14 cellular contexts compared by ENCODE assay signal in the genomic region with DNA sequence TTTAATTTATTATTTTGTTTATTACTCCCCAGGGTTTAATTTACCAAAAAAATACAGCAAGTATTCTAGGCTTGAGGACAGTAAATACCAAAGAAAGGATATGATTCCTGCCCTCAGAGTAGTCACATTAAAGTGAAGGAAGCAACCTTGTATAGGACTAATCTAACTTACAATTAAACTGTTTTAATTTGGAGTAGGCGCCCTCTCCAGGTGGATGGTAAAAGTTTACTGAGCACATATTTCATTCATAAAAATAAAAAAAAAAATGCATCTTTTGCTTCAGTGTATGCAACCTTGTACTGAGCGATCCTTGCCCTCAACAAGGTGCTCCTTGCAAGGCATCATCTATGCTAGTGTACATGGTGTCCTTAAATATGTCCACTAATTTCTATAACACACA.
DNase-seq lines count a peak whose midpoint lies in the region; ATAC-seq and TF ChIP-seq lines count a peak whose summit lies in the region.
"Had no signal": no experiment of that assay in that cellular context is flagged by ENCODE, and none has a peak within 500 bp of the region (broad histone marks: within the 10 kb centered on the region; RNA-seq: fewer than 3 reads in every experiment).

No MANE protein-coding gene starts in this region.

- no peak overlapping the region for H3K4me3 ChIP-seq in BE2C (ENCODE audit: low read depth, low read length)
- no peak overlapping the region for H3K4me3 ChIP-seq in MG63
- H3K4me3 ChIP-seq: transverse colon had no signal

- H3K27me3 ChIP-seq in BE2C (no peaks in the 10 kb centered on the region), MG63 (no peaks in the 10 kb centered on the region)
- H3K27me3 ChIP-seq: transverse colon had no signal

- H3K36me3 ChIP-seq in BE2C, result no peaks in the 10 kb centered on the region
- H3K36me3 ChIP-seq in MG63, result no peaks in the 10 kb centered on the region
- H3K36me3 ChIP-seq: transverse colon had no signal

- DNase-seq in BE2C (peak; percentile 13), HT1080 (ENCODE audit: low read depth) (peak; percentile 1), glutamatergic neuron (no peak), sciatic nerve (ENCODE audit: low spot score) (no peak), MG63 (no peak)
- no peak for DNase-seq in activated effector memory CD4-positive, alpha-beta T cell treated with Interleukin-2 at 50 U/mL for 16 hours
- DNase-seq: activated B cell treated with CpG ODN at 0.5 μM for 24 hours; activated gamma-delta T cell treated with Interleukin-2 at 50 U/mL for 16 hours; effector memory CD4-positive, alpha-beta T cell; HCEC 1CT; NCI-H774; transverse colon had no signal

- H3K4me1 Mint-ChIP-seq in glutamatergic neuron (ENCODE audit: low read depth, unreplicated experiment), result no peaks in the 10 kb centered on the region
- H3K4me1 Mint-ChIP-seq: activated B cell treated with CpG ODN at 0.5 μM for 24 hours had no signal

- ATAC-seq in SK-N-SH treated with all-trans-retinoic acid at 6 μM for 48 hours (peak; percentile 26; the same call in 1 of the 3 replicates), sciatic nerve (no peak), GM21423 (IDR thresholded peaks at IDR 0.05; ENCODE audit: unreplicated experiment) (no peak)

- H3K4me1 ChIP-seq in BE2C, result no peaks in the 10 kb centered on the region
- H3K4me1 ChIP-seq: transverse colon had no signal

- H3K9me3 ChIP-seq in BE2C (no peaks in the 10 kb centered on the region), MG63 (no peaks in the 10 kb centered on the region)
- H3K9me3 ChIP-seq: transverse colon had no signal

- no peak overlapping the region for H3K4me3 Mint-ChIP-seq in glutamatergic neuron (ENCODE audit: unreplicated experiment)
- H3K4me3 Mint-ChIP-seq: activated B cell treated with CpG ODN at 0.5 μM for 24 hours had no signal

- H3K27me3 Mint-ChIP-seq in glutamatergic neuron (ENCODE audit: unreplicated experiment), result peaks cover 1% of the 10 kb centered on the region
- H3K27me3 Mint-ChIP-seq: activated B cell treated with CpG ODN at 0.5 μM for 24 hours had no signal

- H3K9me3 Mint-ChIP-seq in glutamatergic neuron (ENCODE audit: unreplicated experiment), result peaks cover 1% of the 10 kb centered on the region

- H3K27ac Mint-ChIP-seq in glutamatergic neuron (ENCODE audit: unreplicated experiment), result no peak overlapping the region
- H3K27ac Mint-ChIP-seq: activated B cell treated with CpG ODN at 0.5 μM for 24 hours had no signal

- TF ChIP-seq CTCF in BE2C (IDR thresholded peaks at IDR 0.05; ENCODE audit: low read depth, low read length) (peak; percentile 18; the same call in 1 of the 2 replicates), glutamatergic neuron (IDR thresholded peaks at IDR 0.05; ENCODE audit: partially characterized antibody, unreplicated experiment) (peak; percentile 11)

- no peaks in the 10 kb centered on the region for H3K36me3 Mint-ChIP-seq in glutamatergic neuron (ENCODE audit: unreplicated experiment)

- intact Hi-C loops in sciatic nerve (cut with DNase I), result no loop called here

TF ChIP-seq in SK-N-SH treated with all-trans-retinoic acid at 6 μM for 48 hours, 23 proteins besides CTCF, POLR2A, EP300 and RAD21:
- TF ChIP-seq ZNF565 (CRISPR knock-in tag; conservative IDR thresholded peaks at IDR 0.05; ENCODE audit: low read depth), result no peak
- TF ChIP-seq TOX (CRISPR knock-in tag; IDR thresholded peaks at IDR 0.05; ENCODE audit: borderline replicate concordance), result no peak
- TF ChIP-seq, protein P1, sequence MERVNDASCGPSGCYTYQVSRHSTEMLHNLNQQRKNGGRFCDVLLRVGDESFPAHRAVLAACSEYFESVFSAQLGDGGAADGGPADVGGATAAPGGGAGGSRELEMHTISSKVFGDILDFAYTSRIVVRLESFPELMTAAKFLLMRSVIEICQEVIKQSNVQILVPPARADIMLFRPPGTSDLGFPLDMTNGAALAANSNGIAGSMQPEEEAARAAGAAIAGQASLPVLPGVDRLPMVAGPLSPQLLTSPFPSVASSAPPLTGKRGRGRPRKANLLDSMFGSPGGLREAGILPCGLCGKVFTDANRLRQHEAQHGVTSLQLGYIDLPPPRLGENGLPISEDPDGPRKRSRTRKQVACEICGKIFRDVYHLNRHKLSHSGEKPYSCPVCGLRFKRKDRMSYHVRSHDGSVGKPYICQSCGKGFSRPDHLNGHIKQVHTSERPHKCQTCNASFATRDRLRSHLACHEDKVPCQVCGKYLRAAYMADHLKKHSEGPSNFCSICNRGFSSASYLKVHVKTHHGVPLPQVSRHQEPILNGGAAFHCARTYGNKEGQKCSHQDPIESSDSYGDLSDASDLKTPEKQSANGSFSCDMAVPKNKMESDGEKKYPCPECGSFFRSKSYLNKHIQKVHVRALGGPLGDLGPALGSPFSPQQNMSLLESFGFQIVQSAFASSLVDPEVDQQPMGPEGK (CRISPR knock-in tag; IDR thresholded peaks at IDR 0.05; ENCODE audit: borderline replicate concordance), result no peak
- TF ChIP-seq SNAI2 (CRISPR knock-in tag; IDR thresholded peaks at IDR 0.05), result no peak
- TF ChIP-seq GLIS3 (CRISPR knock-in tag; IDR thresholded peaks at IDR 0.05), result no peak
- TF ChIP-seq, protein P2, sequence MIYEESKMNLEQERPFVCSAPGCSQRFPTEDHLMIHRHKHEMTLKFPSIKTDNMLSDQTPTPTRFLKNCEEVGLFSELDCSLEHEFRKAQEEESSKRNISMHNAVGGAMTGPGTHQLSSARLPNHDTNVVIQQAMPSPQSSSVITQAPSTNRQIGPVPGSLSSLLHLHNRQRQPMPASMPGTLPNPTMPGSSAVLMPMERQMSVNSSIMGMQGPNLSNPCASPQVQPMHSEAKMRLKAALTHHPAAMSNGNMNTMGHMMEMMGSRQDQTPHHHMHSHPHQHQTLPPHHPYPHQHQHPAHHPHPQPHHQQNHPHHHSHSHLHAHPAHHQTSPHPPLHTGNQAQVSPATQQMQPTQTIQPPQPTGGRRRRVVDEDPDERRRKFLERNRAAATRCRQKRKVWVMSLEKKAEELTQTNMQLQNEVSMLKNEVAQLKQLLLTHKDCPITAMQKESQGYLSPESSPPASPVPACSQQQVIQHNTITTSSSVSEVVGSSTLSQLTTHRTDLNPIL (CRISPR knock-in tag; IDR thresholded peaks at IDR 0.05; ENCODE audit: low read depth), result no peak
- no peak for TF ChIP-seq ZFP30 (CRISPR knock-in tag; IDR thresholded peaks at IDR 0.05)
- no peak for TF ChIP-seq TCF4 (CRISPR knock-in tag; IDR thresholded peaks at IDR 0.05; ENCODE audit: borderline replicate concordance)
- TF ChIP-seq ZNF8 (CRISPR knock-in tag; IDR thresholded peaks at IDR 0.05), result no peak
- TF ChIP-seq, protein P3, sequence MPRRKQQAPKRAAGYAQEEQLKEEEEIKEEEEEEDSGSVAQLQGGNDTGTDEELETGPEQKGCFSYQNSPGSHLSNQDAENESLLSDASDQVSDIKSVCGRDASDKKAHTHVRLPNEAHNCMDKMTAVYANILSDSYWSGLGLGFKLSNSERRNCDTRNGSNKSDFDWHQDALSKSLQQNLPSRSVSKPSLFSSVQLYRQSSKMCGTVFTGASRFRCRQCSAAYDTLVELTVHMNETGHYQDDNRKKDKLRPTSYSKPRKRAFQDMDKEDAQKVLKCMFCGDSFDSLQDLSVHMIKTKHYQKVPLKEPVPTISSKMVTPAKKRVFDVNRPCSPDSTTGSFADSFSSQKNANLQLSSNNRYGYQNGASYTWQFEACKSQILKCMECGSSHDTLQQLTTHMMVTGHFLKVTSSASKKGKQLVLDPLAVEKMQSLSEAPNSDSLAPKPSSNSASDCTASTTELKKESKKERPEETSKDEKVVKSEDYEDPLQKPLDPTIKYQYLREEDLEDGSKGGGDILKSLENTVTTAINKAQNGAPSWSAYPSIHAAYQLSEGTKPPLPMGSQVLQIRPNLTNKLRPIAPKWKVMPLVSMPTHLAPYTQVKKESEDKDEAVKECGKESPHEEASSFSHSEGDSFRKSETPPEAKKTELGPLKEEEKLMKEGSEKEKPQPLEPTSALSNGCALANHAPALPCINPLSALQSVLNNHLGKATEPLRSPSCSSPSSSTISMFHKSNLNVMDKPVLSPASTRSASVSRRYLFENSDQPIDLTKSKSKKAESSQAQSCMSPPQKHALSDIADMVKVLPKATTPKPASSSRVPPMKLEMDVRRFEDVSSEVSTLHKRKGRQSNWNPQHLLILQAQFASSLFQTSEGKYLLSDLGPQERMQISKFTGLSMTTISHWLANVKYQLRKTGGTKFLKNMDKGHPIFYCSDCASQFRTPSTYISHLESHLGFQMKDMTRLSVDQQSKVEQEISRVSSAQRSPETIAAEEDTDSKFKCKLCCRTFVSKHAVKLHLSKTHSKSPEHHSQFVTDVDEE (CRISPR knock-in tag; IDR thresholded peaks at IDR 0.05), result no peak

Comparison
In these comparisons a context has a peak if more than half of its experiments do, and no peak if none do; other contexts are left out.
1. DNase-seq: peak in BE2C (single experiment) and HT1080 (single experiment); none in glutamatergic neuron (single experiment), sciatic nerve (single experiment), activated effector memory CD4-positive, alpha-beta T cell treated with Interleukin-2 at 50 U/mL for 16 hours (single experiment) and MG63 (single experiment).